21 cellular contexts compared by ENCODE assay signal in genomic region chr2:159145745-159146359, GRCh38.
"Had no signal": no experiment of that assay in that cellular context is flagged by ENCODE, and none has a peak within 500 bp of the region (broad histone marks: within the 10 kb centered on the region; RNA-seq: fewer than 3 reads in every experiment).

No MANE protein-coding gene starts in this region.

- H3K4me3 Mint-ChIP-seq: activated CD8-positive, alpha-beta T cell treated with anti-CD3 and anti-CD28 coated beads for 36 hours; activated naive CD8-positive, alpha-beta T cell treated with anti-CD3 and anti-CD28 coated beads for 36 hours had no signal

- H3K36me3 ChIP-seq: gastrocnemius medialis had no signal

- H3K27me3 ChIP-seq: brain microvascular endothelial cell, gastrocnemius medialis, upper lobe of left lung had no signal

- H3K9me3 ChIP-seq: gastrocnemius medialis, mucosa of descending colon, upper lobe of left lung had no signal

- H3K27me3 Mint-ChIP-seq: effector memory CD8-positive, alpha-beta T cell had no signal

- H3K9me3 Mint-ChIP-seq: activated CD8-positive, alpha-beta T cell treated with anti-CD3 and anti-CD28 coated beads for 36 hours; activated naive CD8-positive, alpha-beta T cell treated with anti-CD3 and anti-CD28 coated beads for 36 hours; activated T-cell treated with anti-CD3 and anti-CD28 coated beads, Interleukin-2, amount 50 U/mL, for 72 hours; effector memory CD8-positive, alpha-beta T cell had no signal

- H3K27ac ChIP-seq: brain microvascular endothelial cell, gastrocnemius medialis had no signal

- H3K27ac Mint-ChIP-seq: activated CD8-positive, alpha-beta T cell treated with anti-CD3 and anti-CD28 coated beads for 36 hours; activated naive CD8-positive, alpha-beta T cell treated with anti-CD3 and anti-CD28 coated beads for 36 hours; activated T-cell treated with anti-CD3 and anti-CD28 coated beads, Interleukin-2, amount 50 U/mL, for 72 hours had no signal

- ATAC-seq: gastrocnemius medialis, left colon, mucosa of descending colon had no signal

- DNase-seq: activated CD4-positive, alpha-beta T cell treated with anti-CD3 and anti-CD28 coated beads for 4 hours; activated CD8-positive, alpha-beta memory T cell treated with anti-CD3 and anti-CD28 coated beads, Interleukin-2, amount 50 U/mL, for 48 hours; activated CD8-positive, alpha-beta T cell treated with anti-CD3 and anti-CD28 coated beads for 36 hours; activated naive CD8-positive, alpha-beta T cell treated with anti-CD3 and anti-CD28 coated beads for 36 hours; activated T-cell treated with anti-CD3 and anti-CD28 coated beads, Interleukin-2, amount 50 U/mL, for 72 hours; amygdala; brain microvascular endothelial cell; cerebellar nuclear complex; dermis blood vessel endothelial cell; gastrocnemius medialis; left colon; mucosa of descending colon; naive thymus-derived CD4-positive, alpha-beta T cell; nucleus accumbens; posterior cingulate gyrus; retina; small intestine; stimulated activated CD4-positive, alpha-beta T cell treated with anti-CD3 and anti-CD28 coated beads, Interleukin-4, amount 100 ng/mL, for 24 hours; stimulated activated naive CD4-positive, alpha-beta T cell treated with Interleukin-2 at 50 U/mL for 16 hours; upper lobe of left lung had no signal

- H3K36me3 Mint-ChIP-seq: activated naive CD8-positive, alpha-beta T cell treated with anti-CD3 and anti-CD28 coated beads for 36 hours; naive thymus-derived CD4-positive, alpha-beta T cell had no signal

- H3K4me1 Mint-ChIP-seq: activated naive CD8-positive, alpha-beta T cell treated with anti-CD3 and anti-CD28 coated beads for 36 hours had no signal

- H3K4me3 ChIP-seq: gastrocnemius medialis, mucosa of descending colon, upper lobe of left lung had no signal
